ENCODE assay signal across 8 cellular contexts in genomic region chr15:65638681-65639089, GRCh38. TPM values are rescaled to one million over a fixed set of nuclear protein-coding genes. Genes with fewer than 3 reads are reported as not detected.
DNase-seq lines count a peak whose midpoint lies in the region; ATAC-seq and TF ChIP-seq lines count a peak whose summit lies in the region.

No MANE protein-coding gene starts in this region.

- H3K27me3 ChIP-seq in Caco-2 (replicated peaks; ENCODE audit: control insufficient read depth, insufficient read depth, low read length) (no peaks in the 10 kb centered on the region), fibroblast of lung (ENCODE audit: control insufficient read depth, insufficient read depth, low read length) (no peaks in the 10 kb centered on the region)

- no peaks in the 10 kb centered on the region for H3K27me3 Mint-ChIP-seq in Caco-2 (ENCODE audit: insufficient read depth, unreplicated experiment)
- no peaks in the 10 kb centered on the region for H3K27me3 Mint-ChIP-seq in WTC11 (ENCODE audit: low read depth)
- peaks cover 7% of the 10 kb centered on the region for H3K27me3 Mint-ChIP-seq in nephron (ENCODE audit: low read depth)

- no peak overlapping the region for H3K9ac ChIP-seq in fibroblast of lung (ENCODE audit: insufficient read depth, low read length)

- peak overlapping the region; percentile 45 for H2AFZ ChIP-seq in fibroblast of lung (ENCODE audit: low read length)

- H3K27ac Mint-ChIP-seq in Caco-2 (ENCODE audit: unreplicated experiment), result no peak overlapping the region
- H3K27ac Mint-ChIP-seq in WTC11, result no peak overlapping the region
- H3K27ac Mint-ChIP-seq in nephron, result peak overlapping the region in 1 of 3 experiments; percentile 24

- BruUV-seq in Caco-2 (replicated peaks; lab: Mats Ljungman, UMichigan), result no TSS peak

- H3K36me3 ChIP-seq in Caco-2 (ENCODE audit: control insufficient read depth, insufficient read depth, low read length) (no peaks in the 10 kb centered on the region), fibroblast of lung (ENCODE audit: control insufficient read depth, insufficient read depth, low read length) (no peaks in the 10 kb centered on the region)

- peak overlapping the region; percentile 72 for H3K4me2 ChIP-seq in fibroblast of lung (ENCODE audit: extremely low read depth, insufficient read depth, low read length)

- CTCF ChIA-PET in Caco-2 (lab: Charles Lee) (interaction anchor here (1.2 kb wide), 2 partner anchors 10 to 185 kb away, joined by 3 to 9 read pairs; no protein-coding TSS in a partner anchor), WTC11 (lab: Charles Lee) (interaction anchor here (0.6 to 2.5 kb wide), 10 partner anchors 17 to 231 kb away, joined by 3 to 13 read pairs (median 4); partner anchors contain the start of genes INTS14, RAB11A and SLC24A1)

- H3K4me3 Mint-ChIP-seq in Caco-2 (ENCODE audit: unreplicated experiment) (no peak overlapping the region), WTC11 (no peak overlapping the region; the same call in 1 of the 2 replicates), nephron (no peak overlapping the region)

- DNase-seq in Caco-2 (peak in 1 of 2 experiments; percentile 67), HCEC 1CT (peak; percentile 68), NCI-H345 (lab: John Stamatoyannopoulos, UW) (peak; percentile 52), WTC11 (ENCODE audit: low spot score) (no peak), fibroblast of lung (ENCODE audit: low read depth in 2 of 2) (peak; percentile 76 to 86)

- H3K36me3 Mint-ChIP-seq in Caco-2 (ENCODE audit: insufficient read depth, unreplicated experiment) (peaks cover 9% of the 10 kb centered on the region), WTC11 (no peaks in the 10 kb centered on the region), nephron (ENCODE audit: low read depth) (no peaks in the 10 kb centered on the region)

- H3K9me3 ChIP-seq in Caco-2 (no peaks in the 10 kb centered on the region), fibroblast of lung (ENCODE audit: control insufficient read depth, insufficient read depth, low read depth, low read length) (no peaks in the 10 kb centered on the region)

- H3K9me3 Mint-ChIP-seq in Caco-2 (ENCODE audit: unreplicated experiment) (no peaks in the 10 kb centered on the region), WTC11 (no peaks in the 10 kb centered on the region), nephron (no peaks in the 10 kb centered on the region)

- TF ChIP-seq CTCF in Caco-2 (IDR thresholded peaks at IDR 0.05; ENCODE audit: insufficient read depth in 1 of 2, low read depth in 1 of 2, low read length in 1 of 2, severe bottlenecking in 1 of 2, unreplicated experiment in 1 of 2) (peak; percentile 74 to 78), WTC11 (IDR thresholded peaks at IDR 0.05) (peak; percentile 67), fibroblast of lung (conservative IDR thresholded peaks at IDR 0.05 in 1 of 2, IDR thresholded peaks at IDR 0.05 in 1 of 2; ENCODE audit: low read depth in 1 of 2, low read length in 2 of 2) (peak; percentile 82), nephron (IDR thresholded peaks at IDR 0.05; ENCODE audit: unreplicated experiment in 3 of 3) (peak; percentile 68 to 89 (median 76))

- H3K4me3 ChIP-seq in Caco-2 (ENCODE audit: low read depth, low read length) (no peak overlapping the region), fibroblast of lung (replicated peaks in 1 of 4; ENCODE audit: control extremely low read depth in 1 of 4, insufficient read depth in 1 of 4, low read depth in 3 of 4, low read length in 4 of 4) (peak overlapping the region in 1 of 4 experiments; percentile 6)

- intact Hi-C loops in Caco-2 (cut with micrococcal nuclease; ENCODE audit: unreplicated experiment), result loop anchor here (1.0 to 2.0 kb wide), 3 partner anchors 186 to 218 kb away; no protein-coding TSS in a partner anchor

- POLR2A ChIA-PET in Caco-2 (lab: Charles Lee) (interaction anchor here (0.5 kb wide), 1 partner anchor 28 kb away, joined by 3 read pairs; the partner anchor contains the start of gene INTS14), WTC11 (lab: Charles Lee) (no interaction called here)

- H3K27ac ChIP-seq in fibroblast of lung (ENCODE audit: insufficient read depth, low read length), result no peak overlapping the region

- ATAC-seq in WTC11 (peak; percentile 74), HG03095 (IDR thresholded peaks at IDR 0.05; ENCODE audit: unreplicated experiment) (no peak), GM21619 (IDR thresholded peaks at IDR 0.05; ENCODE audit: unreplicated experiment) (no peak)

- H3K4me1 Mint-ChIP-seq in Caco-2 (ENCODE audit: low read depth, unreplicated experiment), result no peaks in the 10 kb centered on the region
- H3K4me1 Mint-ChIP-seq in WTC11, result peaks cover 11% of the 10 kb centered on the region
- peaks cover 11% of the 10 kb centered on the region for H3K4me1 Mint-ChIP-seq in nephron

- H3K79me2 ChIP-seq in fibroblast of lung (ENCODE audit: control insufficient read depth, insufficient read depth, low read length), result no peaks in the 10 kb centered on the region

- H4K20me1 ChIP-seq in fibroblast of lung (ENCODE audit: control insufficient read depth, extremely low read depth, insufficient read depth, low read length), result no peaks in the 10 kb centered on the region

- H3K4me1 ChIP-seq in Caco-2, result no peaks in the 10 kb centered on the region
- no peaks in the 10 kb centered on the region for H3K4me1 ChIP-seq in fibroblast of lung (ENCODE audit: control insufficient read depth, extremely low read depth, insufficient read depth, low read length)

TF ChIP-seq in WTC11, 78 proteins besides CTCF, POLR2A, EP300 and RAD21:
- TF ChIP-seq KAT7 (CRISPR knock-in tag; IDR thresholded peaks at IDR 0.05; ENCODE audit: borderline replicate concordance) (no peak), NR1H2 (CRISPR knock-in tag; IDR thresholded peaks at IDR 0.05) (no peak), ZNF219 (CRISPR knock-in tag; IDR thresholded peaks at IDR 0.05; ENCODE audit: borderline replicate concordance) (no peak), ZBTB21 (CRISPR knock-in tag; IDR thresholded peaks at IDR 0.05; ENCODE audit: borderline replicate concordance) (no peak), ZNF263 (CRISPR knock-in tag; IDR thresholded peaks at IDR 0.05; ENCODE audit: low read depth) (peak; percentile 99)
TF ChIP-seq in WTC11: peak in this region for 1.

RNA-seq across cellular contexts. Expression of gene SLC24A1, which starts 16.9 kb away (rescaled TPM):
- total RNA-seq in Caco-2 (2022) (6.0 and 8.7 TPM in 2 replicates), WTC11 (2021) (7.0 to 10.7 TPM (median 10.3 TPM) in 3 replicates), fibroblast of lung (3.9 and 4.5 TPM in 2 replicates)
- 7.0 and 7.9 TPM in 2 replicates for polyA plus RNA-seq in fibroblast of lung
- polyA plus RNA-seq in fibroblast of lung (2012), result 4.7 and 6.9 TPM in 2 replicates
- 5.7 and 11.3 TPM in 2 replicates for polyA minus RNA-seq in fibroblast of lung (ENCODE audit: low replicate concordance)

RNA-seq across cellular contexts. Expression of gene INTS14, which starts 27.8 kb away (rescaled TPM):
- 37.7 and 38.2 TPM in 2 replicates for total RNA-seq in Caco-2 (2022)
- total RNA-seq in WTC11 (2021), result 28.3 to 31.9 TPM (median 30.7 TPM) in 3 replicates
- 31.5 and 32.6 TPM in 2 replicates for total RNA-seq in fibroblast of lung
- 54.3 and 55.9 TPM in 2 replicates for polyA plus RNA-seq in fibroblast of lung
- 24.7 and 27.9 TPM in 2 replicates for polyA plus RNA-seq in fibroblast of lung (2012)
- polyA minus RNA-seq in fibroblast of lung (ENCODE audit: low replicate concordance), result 18.9 and 30.8 TPM in 2 replicates
